ENCODE assay signal across 1 cellular context in genomic region chr6:70312165-70312564, GRCh38.
TF ChIP-seq lines count a peak whose summit lies in the region.

No MANE protein-coding gene starts in this region.

TF ChIP-seq in H1, 55 proteins besides CTCF, POLR2A, EP300 and RAD21 (continued from another document):
- TF ChIP-seq POLR2AphosphoS5 (IDR thresholded peaks at IDR 0.05; ENCODE audit: low read depth, low read length), result no peak
- no peak for TF ChIP-seq SIN3A (conservative IDR thresholded peaks at IDR 0.05 in 1 of 2, IDR thresholded peaks at IDR 0.05 in 1 of 2; ENCODE audit: low read depth in 1 of 2, low read length in 2 of 2)
- no peak for TF ChIP-seq BCL11A (IDR thresholded peaks at IDR 0.05; ENCODE audit: low read depth in 2 of 2, low read length in 2 of 2)
- no peak for TF ChIP-seq JUN (IDR thresholded peaks at IDR 0.05; ENCODE audit: low read depth, low read length)
- TF ChIP-seq TEAD4 (IDR thresholded peaks at IDR 0.05; ENCODE audit: low read depth, low read length), result no peak
- TF ChIP-seq SIRT6 (IDR thresholded peaks at IDR 0.05; ENCODE audit: low read length), result no peak
- TF ChIP-seq CBX8 (IDR thresholded peaks at IDR 0.05; ENCODE audit: borderline replicate concordance, low read depth, low read length), result no peak
- TF ChIP-seq POU5F1 (IDR thresholded peaks at IDR 0.05; ENCODE audit: low read depth, low read length), result no peak
- no peak for TF ChIP-seq BRCA1 (IDR thresholded peaks at IDR 0.05; ENCODE audit: low read depth, low read length)
- no peak for TF ChIP-seq HDAC2 (IDR thresholded peaks at IDR 0.05; ENCODE audit: borderline replicate concordance in 1 of 2, low read depth in 2 of 2, low read length in 2 of 2)
- TF ChIP-seq, protein P1, sequence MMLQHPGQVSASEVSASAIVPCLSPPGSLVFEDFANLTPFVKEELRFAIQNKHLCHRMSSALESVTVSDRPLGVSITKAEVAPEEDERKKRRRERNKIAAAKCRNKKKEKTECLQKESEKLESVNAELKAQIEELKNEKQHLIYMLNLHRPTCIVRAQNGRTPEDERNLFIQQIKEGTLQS (IDR thresholded peaks at IDR 0.05; ENCODE audit: insufficient read depth, low read depth, low read length), result no peak
- TF ChIP-seq RXRA (IDR thresholded peaks at IDR 0.05; ENCODE audit: insufficient read depth, low read depth, low read length), result no peak
- TF ChIP-seq SRF (IDR thresholded peaks at IDR 0.05; ENCODE audit: low read depth, low read length), result no peak
- TF ChIP-seq ZNF274 (IDR thresholded peaks at IDR 0.05; ENCODE audit: borderline replicate concordance, extremely low read depth, low read length), result no peak
